In the genomic region with DNA sequence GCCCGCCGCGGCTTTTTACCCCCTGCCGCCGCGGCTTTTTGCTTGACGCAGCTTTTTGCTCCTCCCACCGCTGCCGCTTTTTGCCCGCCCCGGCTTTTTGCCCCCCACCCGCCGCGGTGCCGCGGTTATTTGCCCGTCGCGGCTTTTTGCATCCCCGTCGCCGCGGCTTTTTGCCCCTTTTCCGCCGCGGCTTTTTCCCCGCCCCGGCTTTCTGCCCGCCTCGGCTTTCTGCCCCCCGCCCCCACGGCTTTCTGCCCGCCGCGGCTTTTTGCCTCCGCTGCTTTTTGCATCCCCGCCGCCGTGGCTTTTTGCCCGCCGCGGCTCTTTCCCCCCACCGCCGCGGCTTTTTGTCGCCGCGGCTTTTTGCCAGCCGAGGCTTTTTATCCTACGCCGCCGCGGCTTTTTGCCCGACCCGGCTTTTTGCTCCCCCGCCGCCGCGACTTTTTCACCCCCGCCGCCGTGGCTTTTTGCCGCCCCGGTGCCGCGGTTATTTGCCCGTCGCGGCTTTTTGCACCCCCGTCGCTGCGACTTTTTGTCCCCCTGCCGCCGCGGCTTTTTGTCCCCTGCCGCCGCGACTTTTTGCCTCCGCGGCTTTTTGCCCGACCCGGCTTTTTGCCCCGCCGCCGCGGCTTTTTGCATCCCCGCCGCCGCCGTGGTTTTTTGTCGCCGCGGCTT, we compare ENCODE assay signal across 8 cellular contexts.
DNase-seq lines count a peak whose midpoint lies in the region; TF ChIP-seq lines count a peak whose summit lies in the region.
"Not testable (repeated sequence)": the region's sequence is repeated elsewhere in the genome, so short reads cannot be mapped to it uniquely, and the experiment has no call there.

No MANE protein-coding gene starts in this region.

- peak overlapping the region; percentile 47 for H3K27ac Mint-ChIP-seq in activated CD4-positive, alpha-beta memory T cell treated with anti-CD3 and anti-CD28 coated beads, Interleukin-2, amount 10 ng/mL, durations not matched to agents 7 days and 5 days

- H3K36me3 ChIP-seq in MG63, thyroid gland: not testable (repeated sequence)

- not testable (repeated sequence) for TF ChIP-seq CTCF in astrocyte of the cerebellum (IDR thresholded peaks at IDR 0.05; ENCODE audit: low read depth, low read length, missing control alignments); lower leg skin (IDR thresholded peaks at IDR 0.05); retinal pigment epithelial cell (conservative IDR thresholded peaks at IDR 0.05; ENCODE audit: low read depth, low read length); thyroid gland (IDR thresholded peaks at IDR 0.05)

- intact Hi-C loops in lower leg skin (cut with DNase I; ENCODE audit: low total_unique reads); thyroid gland (cut with DNase I): not testable (repeated sequence)

- not testable (repeated sequence) for H3K4me1 Mint-ChIP-seq in activated CD4-positive, alpha-beta memory T cell treated with anti-CD3 and anti-CD28 coated beads, Interleukin-2, amount 10 ng/mL, durations not matched to agents 7 days and 5 days

- CTCF ChIA-PET in activated CD4-positive, alpha-beta memory T cell treated with anti-CD3 and anti-CD28 coated beads, Interleukin-2, amount 10 ng/mL, durations not matched to agents 7 days and 5 days (lab: Charles Lee), result not testable (repeated sequence)

- H3K27me3 ChIP-seq in MG63, thyroid gland: not testable (repeated sequence)

- in situ Hi-C loops in astrocyte of the cerebellum (cut with HindIII; ENCODE audit: low sequenced_read_pairs), result not testable (repeated sequence)

- H3K4me1 ChIP-seq in thyroid gland, result not testable (repeated sequence)

- not testable (repeated sequence) for H3K36me3 Mint-ChIP-seq in activated CD4-positive, alpha-beta memory T cell treated with anti-CD3 and anti-CD28 coated beads, Interleukin-2, amount 10 ng/mL, durations not matched to agents 7 days and 5 days (ENCODE audit: low read depth)

- WGBS in lower leg skin, 2 donors, result 0 to 1% methylated on average over 57 to 63 of the region's 93 CpGs
- 1 to 4% methylated on average over 19 to 45 of the region's 93 CpGs for WGBS in thyroid gland, 2 donors

- H3K4me3 ChIP-seq in MG63 (peak overlapping the region; percentile 37), astrocyte of the cerebellum (ENCODE audit: low read depth, low read length) (peak overlapping the region; percentile 41), lower leg skin (ENCODE audit: low read depth, poor library complexity, severe bottlenecking) (peak overlapping the region; percentile 32), retinal pigment epithelial cell (ENCODE audit: low read length) (peak overlapping the region; percentile 48), thyroid gland (replicated peaks in 1 of 3) (peak overlapping the region in 1 of 3 donors; percentile 27)

- not testable (repeated sequence) for H3K9me3 Mint-ChIP-seq in activated CD4-positive, alpha-beta memory T cell treated with anti-CD3 and anti-CD28 coated beads, Interleukin-2, amount 10 ng/mL, durations not matched to agents 7 days and 5 days

- peak overlapping the region; percentile 46 for H3K4me3 Mint-ChIP-seq in activated CD4-positive, alpha-beta memory T cell treated with anti-CD3 and anti-CD28 coated beads, Interleukin-2, amount 10 ng/mL, durations not matched to agents 7 days and 5 days

- peak; percentile 0 for DNase-seq in CD1c-positive myeloid dendritic cell (ENCODE audit: extremely low spot score)
- DNase-seq in MG63, result peak; percentile 12
- DNase-seq in activated CD4-positive, alpha-beta memory T cell treated with anti-CD3 and anti-CD28 coated beads, Interleukin-2, amount 10 ng/mL, durations not matched to agents 7 days and 5 days, result peak; percentile 19
- peak; percentile 39 for DNase-seq in astrocyte of the cerebellum (ENCODE audit: low read depth)
- peak; percentile 1 for DNase-seq in fibroblast of peridontal ligament (ENCODE audit: extremely low read depth)
- DNase-seq in lower leg skin (ENCODE audit: low spot score in 2 of 2), result peak in 1 of 2 donors; percentile 78
- DNase-seq in retinal pigment epithelial cell (ENCODE audit: low read depth), result not testable (repeated sequence)
- DNase-seq in thyroid gland, result peak; percentile 2 to 35

- not testable (repeated sequence) for H3K27ac ChIP-seq in thyroid gland

- POLR2A ChIA-PET in activated CD4-positive, alpha-beta memory T cell treated with anti-CD3 and anti-CD28 coated beads, Interleukin-2, amount 10 ng/mL, durations not matched to agents 7 days and 5 days (lab: Charles Lee), result not testable (repeated sequence)

- TF ChIP-seq POLR2A in lower leg skin (IDR thresholded peaks at IDR 0.05); thyroid gland (IDR thresholded peaks at IDR 0.05): not testable (repeated sequence)

- not testable (repeated sequence) for H3K27me3 Mint-ChIP-seq in activated CD4-positive, alpha-beta memory T cell treated with anti-CD3 and anti-CD28 coated beads, Interleukin-2, amount 10 ng/mL, durations not matched to agents 7 days and 5 days

- not testable (repeated sequence) for H3K9me3 ChIP-seq in MG63, thyroid gland
